In genomic region chr2:25222475-25223121, GRCh38 we compare ENCODE assay signal across 28 cellular contexts. TPM values are rescaled to one million over a fixed set of nuclear protein-coding genes. Genes with fewer than 3 reads are reported as not detected.
"Had no signal": no experiment of that assay in that cellular context is flagged by ENCODE, and none has a peak within 500 bp of the region (broad histone marks: within the 10 kb centered on the region; RNA-seq: fewer than 3 reads in every experiment).

No MANE protein-coding gene starts in this region.

- H3K27me3 ChIP-seq: body of pancreas, cardiac muscle cell, testis had no signal

- H3K36me3 ChIP-seq: cardiac muscle cell, lower lobe of right lung had no signal

- ATAC-seq: activated CD4-positive, CD25-positive, alpha-beta regulatory T cell treated with anti-CD3 and anti-CD28 coated beads, Interleukin-2, amount 50 U/mL, for 24 hours; activated CD8-positive, alpha-beta memory T cell treated with anti-CD3 and anti-CD28 coated beads, Interleukin-2, amount 10 ng/mL, durations not matched to agents 7 days and 5 days; activated CD8-positive, alpha-beta T cell treated with anti-CD3 and anti-CD28 coated beads for 36 hours; body of pancreas; lower lobe of right lung; sciatic nerve; T-cell had no signal

- H3K9me3 ChIP-seq: body of pancreas, lower lobe of right lung, testis had no signal

- H3K36me3 Mint-ChIP-seq: activated naive CD4-positive, alpha-beta T cell treated with anti-CD3 and anti-CD28 coated beads, Interleukin-2, amount 50 U/mL, for 24 hours; naive B cell; T-cell; type B pancreatic cell had no signal

- H3K27ac Mint-ChIP-seq: activated CD4-positive, alpha-beta T cell treated with anti-CD3 and anti-CD28 coated beads, Interleukin-2, amount 10 ng/mL, durations not matched to agents 24 days and 14 days; activated CD8-positive, alpha-beta memory T cell treated with anti-CD3 and anti-CD28 coated beads, Interleukin-2, amount 10 ng/mL, durations not matched to agents 7 days and 5 days; activated CD8-positive, alpha-beta T cell treated with anti-CD3 and anti-CD28 coated beads for 36 hours; activated naive CD4-positive, alpha-beta T cell treated with anti-CD3 and anti-CD28 coated beads, Interleukin-2, amount 50 U/mL, for 24 hours; T-cell had no signal

- H3K4me3 ChIP-seq: body of pancreas, cardiac muscle cell, lower lobe of right lung, smooth muscle cell, testis had no signal

- H3K27me3 Mint-ChIP-seq: activated CD4-positive, alpha-beta T cell treated with anti-CD3 and anti-CD28 coated beads, Interleukin-2, amount 10 ng/mL, durations not matched to agents 24 days and 14 days; activated CD8-positive, alpha-beta memory T cell treated with anti-CD3 and anti-CD28 coated beads, Interleukin-2, amount 10 ng/mL, durations not matched to agents 7 days and 5 days; activated CD8-positive, alpha-beta T cell treated with anti-CD3 and anti-CD28 coated beads for 36 hours; activated naive CD4-positive, alpha-beta T cell treated with anti-CD3 and anti-CD28 coated beads, Interleukin-2, amount 50 U/mL, for 24 hours; T-cell; type B pancreatic cell had no signal

- H3K9me3 Mint-ChIP-seq: activated CD4-positive, alpha-beta T cell treated with anti-CD3 and anti-CD28 coated beads, Interleukin-2, amount 10 ng/mL, durations not matched to agents 24 days and 14 days; activated CD8-positive, alpha-beta T cell treated with anti-CD3 and anti-CD28 coated beads for 36 hours; activated naive CD4-positive, alpha-beta T cell treated with anti-CD3 and anti-CD28 coated beads, Interleukin-2, amount 50 U/mL, for 24 hours; T-cell; type B pancreatic cell had no signal

- H3K4me2 ChIP-seq: smooth muscle cell had no signal

- H3K4me3 Mint-ChIP-seq: activated CD4-positive, alpha-beta T cell treated with anti-CD3 and anti-CD28 coated beads, Interleukin-2, amount 10 ng/mL, durations not matched to agents 24 days and 14 days; activated CD8-positive, alpha-beta memory T cell treated with anti-CD3 and anti-CD28 coated beads, Interleukin-2, amount 10 ng/mL, durations not matched to agents 7 days and 5 days; activated CD8-positive, alpha-beta T cell treated with anti-CD3 and anti-CD28 coated beads for 36 hours; activated naive CD4-positive, alpha-beta T cell treated with anti-CD3 and anti-CD28 coated beads, Interleukin-2, amount 50 U/mL, for 24 hours; naive B cell; T-cell; type B pancreatic cell had no signal

- H3K27ac ChIP-seq: body of pancreas, cardiac muscle cell, lower lobe of right lung, testis, VCaP had no signal

- DNase-seq: activated CD4-positive, alpha-beta T cell treated with anti-CD3 and anti-CD28 coated beads, Interleukin-2, amount 10 ng/mL, durations not matched to agents 24 days and 14 days; activated CD8-positive, alpha-beta memory T cell treated with anti-CD3 and anti-CD28 coated beads, Interleukin-2, amount 10 ng/mL, durations not matched to agents 7 days and 5 days; activated CD8-positive, alpha-beta T cell treated with anti-CD3 and anti-CD28 coated beads for 36 hours; activated gamma-delta T cell; activated T-cell treated with anti-CD3 and anti-CD28 coated beads for 4 hours; anterior cingulate cortex; body of pancreas; foreskin fibroblast; lower lobe of right lung; naive B cell; occipital lobe; posterior cingulate gyrus; stimulated activated CD4-positive, alpha-beta T cell treated with anti-CD3 and anti-CD28 coated beads, Interleukin-15, amount 100 ng/mL, for 24 hours; stimulated activated naive CD4-positive, alpha-beta T cell; T-cell; T-helper 9 cell; testis had no signal

- H3K4me1 ChIP-seq: body of pancreas, lower lobe of right lung, testis had no signal

RNA-seq across cellular contexts. Expression of gene POMC, which starts 54.2 kb away (rescaled TPM):
- total RNA-seq: chondrocyte, smooth muscle cell had no signal
- polyA plus RNA-seq: fibroblast of lung, keratinocyte, neural cell, smooth muscle cell had no signal
